ENCODE assay signal across 2 cellular contexts in the genomic region with DNA sequence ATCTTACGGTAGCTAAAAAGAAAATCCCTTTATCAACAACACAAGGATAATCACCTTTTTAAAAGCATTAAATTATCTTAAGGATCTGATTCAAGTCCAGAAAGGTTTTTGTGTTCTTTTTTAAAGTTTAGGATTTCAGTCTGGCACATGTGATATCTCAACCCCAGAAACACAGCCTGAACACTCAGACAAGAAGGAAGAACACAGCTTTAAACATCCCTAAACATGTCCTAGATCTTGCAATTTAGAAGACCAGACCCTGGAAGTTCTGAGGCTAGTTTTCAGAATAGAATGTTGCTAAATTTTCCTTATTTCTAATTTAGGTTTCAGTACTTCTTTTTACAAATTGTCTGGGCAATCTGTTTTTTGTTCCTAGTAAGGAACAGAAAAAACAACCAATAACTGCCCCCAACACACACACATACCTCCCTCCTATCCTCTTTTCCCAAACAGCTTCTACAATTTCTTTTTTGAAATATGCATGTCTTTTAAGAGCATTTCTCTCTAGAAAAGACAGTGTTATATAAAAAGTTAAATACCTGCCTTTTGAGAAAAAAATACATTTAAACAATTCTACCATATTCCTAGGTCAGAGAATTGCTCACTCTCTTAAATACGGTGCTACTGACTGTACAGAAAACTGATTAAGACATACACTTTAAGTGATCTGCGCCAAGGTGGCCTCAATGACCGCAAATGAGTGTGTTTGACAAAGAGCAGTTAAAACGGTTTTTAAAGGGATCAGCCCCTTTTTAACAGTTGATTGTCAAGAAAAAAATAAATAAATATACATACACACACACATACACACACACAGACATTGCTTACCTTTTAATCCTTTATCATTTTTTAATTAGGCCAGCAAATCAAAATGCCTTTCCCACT.
TF ChIP-seq lines count a peak whose summit lies in the region.

No MANE protein-coding gene starts in this region.

TF ChIP-seq in SK-N-SH, 30 proteins besides CTCF, POLR2A, EP300 and RAD21 (continued from another document):
- TF ChIP-seq EZH2phosphoT487 (IDR thresholded peaks at IDR 0.05; ENCODE audit: borderline replicate concordance, low read depth) (no peak), RXRA (IDR thresholded peaks at IDR 0.05; ENCODE audit: borderline replicate concordance, low read depth) (no peak), GATA2 (CRISPR knock-in tag; IDR thresholded peaks at IDR 0.05) (no peak), POLR2AphosphoS5 (IDR thresholded peaks at IDR 0.05; ENCODE audit: low read depth, low read length) (no peak), REST (IDR thresholded peaks at IDR 0.05; ENCODE audit: low read depth, low read length) (no peak), TEAD4 (IDR thresholded peaks at IDR 0.05; ENCODE audit: borderline replicate concordance, insufficient read depth) (no peak), FOSL2 (IDR thresholded peaks at IDR 0.05; ENCODE audit: borderline replicate concordance, low read depth) (no peak), JUND (IDR thresholded peaks at IDR 0.05) (no peak), MAX (IDR thresholded peaks at IDR 0.05; ENCODE audit: low read depth) (no peak)
TF ChIP-seq in SK-N-SH: peak in this region for 0.

TF ChIP-seq in SK-N-SH treated with all-trans-retinoic acid at 6 μM for 48 hours, 23 proteins besides CTCF, POLR2A, EP300 and RAD21 (continued from another document):
- TF ChIP-seq PATZ1 (CRISPR knock-in tag; IDR thresholded peaks at IDR 0.05; ENCODE audit: borderline replicate concordance), result no peak
- no peak for TF ChIP-seq SNAI2 (CRISPR knock-in tag; IDR thresholded peaks at IDR 0.05)
- TF ChIP-seq ISL1 (CRISPR knock-in tag; IDR thresholded peaks at IDR 0.05), result no peak
